8 cellular contexts compared by ENCODE assay signal in genomic region chr19:37370880-37371661, GRCh38.
DNase-seq lines count a peak whose midpoint lies in the region; ATAC-seq and TF ChIP-seq lines count a peak whose summit lies in the region.

ZNF527 (plus strand) TSS chr19:37371099; CDS start chr19:37374199, 3,100 bp downstream.

- POLR2A ChIA-PET in AG04449 (lab: Yijun Ruan, JAX) = interaction anchor here (0.7 to 1.6 kb wide), 11 partner anchors 9 to 1145 kb away, joined by 3 to 11 read pairs (median 3); partner anchors contain the start of genes ZNF569 and ZNF573

- H3K27ac ChIP-seq in skin epidermis = peak within 1 kb of the TSS in 20 of 21 experiments; percentile 54 to 89 (median 82)

- TF ChIP-seq CTCF in AG04449 (IDR thresholded peaks at IDR 0.05; ENCODE audit: insufficient read depth, low read length, missing control alignments) (no peak), WI38 (IDR thresholded peaks at IDR 0.05; ENCODE audit: low read depth, low read length) (no peak), cardiac fibroblast (IDR thresholded peaks at IDR 0.05; ENCODE audit: low read depth, low read length) (no peak)

- CTCF ChIA-PET in AG04449 (lab: Yijun Ruan, JAX) = no interaction called here

- DNase-seq in AG04449 (ENCODE audit: low read depth, low spot score) (peak; percentile 73), NCI-H2196 (lab: John Stamatoyannopoulos, UW; ENCODE audit: unreplicated experiment) (peak; percentile 97), cardiac fibroblast (ENCODE audit: low read depth in 2 of 2) (peak; percentile 97 to 98), iPS-NIHi11 (ENCODE audit: low spot score) (peak; percentile 97)

- ATAC-seq in GM18870 (IDR thresholded peaks at IDR 0.05; ENCODE audit: unreplicated experiment) (peak; percentile 77), HG03108 (IDR thresholded peaks at IDR 0.05; ENCODE audit: unreplicated experiment) (peak; percentile 97)

- H3K4me3 ChIP-seq in AG04449 (ENCODE audit: low read depth, low read length) (peak within 1 kb of the TSS; percentile 91), WI38 (ENCODE audit: low read depth, low read length) (peak within 1 kb of the TSS; percentile 84), cardiac fibroblast (replicated peaks in 1 of 2; ENCODE audit: low read depth in 2 of 2, low read length in 2 of 2) (peak within 1 kb of the TSS; percentile 69 to 79), skin epidermis (peak within 1 kb of the TSS; percentile 42 to 76 (median 57))

Comparison
In these comparisons a context has a peak if more than half of its experiments do, and no peak if none do; other contexts are left out.
1. Peak in every context shown above with its lines: DNase-seq, ATAC-seq, H3K4me3 ChIP-seq and H3K27ac ChIP-seq.